ENCODE assay signal across 18 cellular contexts in the genomic region with DNA sequence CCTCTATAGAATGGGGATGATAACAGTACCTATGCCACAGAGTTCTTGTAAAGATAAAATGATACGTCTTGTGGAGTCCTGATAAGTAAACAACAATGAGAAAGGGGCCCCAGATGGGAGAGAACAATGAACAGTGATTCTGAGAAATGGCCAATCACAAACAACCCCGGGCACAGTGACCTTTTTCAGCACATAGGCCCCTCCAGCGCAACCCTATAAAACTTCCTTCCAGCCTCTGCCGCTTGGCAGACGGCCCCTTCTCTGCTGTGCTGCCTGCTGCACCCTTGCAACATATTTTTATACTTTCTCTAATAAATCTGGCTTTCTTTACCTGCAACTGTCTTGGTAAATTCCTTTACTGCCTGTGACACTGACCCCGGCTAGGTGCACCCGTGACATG. TPM values are rescaled to one million over a fixed set of nuclear protein-coding genes. Genes with fewer than 3 reads are reported as not detected.
A peak's percentile ranks its signal among the peaks of the same experiment; 100 is the strongest.
DNase-seq lines count a peak whose midpoint lies in the region; ATAC-seq and TF ChIP-seq lines count a peak whose summit lies in the region.
"Had no signal": no experiment of that assay in that cellular context is flagged by ENCODE, and none has a peak within 500 bp of the region (broad histone marks: within the 10 kb centered on the region; RNA-seq: fewer than 3 reads in every experiment).

No MANE protein-coding gene starts in this region.

- intact Hi-C loops in right lobe of liver (cut with DNase I), result no loop called here

- no peak for ATAC-seq in activated naive CD4-positive, alpha-beta T cell treated with anti-CD3 and anti-CD28 coated beads, Interleukin-2, amount 50 U/mL, for 72 hours
- ATAC-seq in right lobe of liver, result no peak
- ATAC-seq in GM21381 (IDR thresholded peaks at IDR 0.05; ENCODE audit: unreplicated experiment), result no peak
- ATAC-seq: CD8-positive, alpha-beta T cell; GM12878 had no signal

- no peaks in the 10 kb centered on the region for H3K9me3 Mint-ChIP-seq in activated naive CD4-positive, alpha-beta T cell treated with anti-CD3 and anti-CD28 coated beads, Interleukin-2, amount 50 U/mL, for 72 hours
- H3K9me3 Mint-ChIP-seq: CD8-positive, alpha-beta T cell had no signal

- no peaks in the 10 kb centered on the region for H3K36me3 Mint-ChIP-seq in activated naive CD4-positive, alpha-beta T cell treated with anti-CD3 and anti-CD28 coated beads, Interleukin-2, amount 50 U/mL, for 72 hours
- H3K36me3 Mint-ChIP-seq: CD8-positive, alpha-beta T cell had no signal

- no peak overlapping the region for H3K27ac Mint-ChIP-seq in activated naive CD4-positive, alpha-beta T cell treated with anti-CD3 and anti-CD28 coated beads, Interleukin-2, amount 50 U/mL, for 72 hours
- H3K27ac Mint-ChIP-seq: CD8-positive, alpha-beta T cell had no signal

- peak; percentile 72 for DNase-seq in medulla oblongata (ENCODE audit: extremely low spot score)
- peak; percentile 92 for DNase-seq in superior temporal gyrus (ENCODE audit: extremely low spot score)
- DNase-seq in activated naive CD4-positive, alpha-beta T cell treated with anti-CD3 and anti-CD28 coated beads, Interleukin-2, amount 50 U/mL, for 72 hours (ENCODE audit: low spot score in 2 of 2), result no peak
- DNase-seq in right lobe of liver, result no peak
- DNase-seq: Calu3; CD8-positive, alpha-beta T cell; GF-D8; GOT3; KBM-7; NCI-H1105 treated with DMSO at 0.1 percent for 48 hours; NCI-H1694; NCI-H2081 treated with DMSO at 0.1 percent for 48 hours; Right ventricle myocardium superior had no signal

- 84% methylated on average over 5 of the region's 7 CpGs for whole genome bisulfite sequencing in right lobe of liver (ENCODE audit: insufficient coverage, low coverage, low lambda C conversion rate, missing lambda C conversion rate)

- H3K4me1 ChIP-seq in right lobe of liver, result no peaks in the 10 kb centered on the region

- no peaks in the 10 kb centered on the region for H3K27me3 ChIP-seq in right lobe of liver
- H3K27me3 ChIP-seq: BLaER1 treated with 17β-estradiol and CSF1 and Interleukin-3, amounts not matched to agents 10 nM and 100 nM had no signal

- no peaks in the 10 kb centered on the region for H3K36me3 ChIP-seq in right lobe of liver
- H3K36me3 ChIP-seq: BLaER1 treated with 17β-estradiol and CSF1 and Interleukin-3, amounts not matched to agents 10 nM and 100 nM had no signal

- H3K9me3 ChIP-seq in right lobe of liver, result no peaks in the 10 kb centered on the region
- H3K9me3 ChIP-seq: BLaER1 treated with 17β-estradiol and CSF1 and Interleukin-3, amounts not matched to agents 10 nM and 100 nM had no signal

- peak overlapping the region; percentile 71 for H3K27ac ChIP-seq in VCaP
- peak overlapping the region; percentile 72 for H3K27ac ChIP-seq in cingulate gyrus (ENCODE audit: low read depth, low read length)
- H3K27ac ChIP-seq in right lobe of liver, result no peak overlapping the region
- H3K27ac ChIP-seq: BLaER1 treated with 17β-estradiol and CSF1 and Interleukin-3, amounts not matched to agents 10 nM and 100 nM had no signal

- TF ChIP-seq POLR2A in right lobe of liver (IDR thresholded peaks at IDR 0.05), result no peak

- no peak overlapping the region for H3K4me3 ChIP-seq in right lobe of liver
- H3K4me3 ChIP-seq: BLaER1 treated with 17β-estradiol and CSF1 and Interleukin-3, amounts not matched to agents 10 nM and 100 nM; GM12878 had no signal

- TF ChIP-seq CTCF in VCaP (conservative IDR thresholded peaks at IDR 0.05), result no peak
- no peak for TF ChIP-seq CTCF in right lobe of liver (IDR thresholded peaks at IDR 0.05)

RNA-seq across cellular contexts. Expression of gene RCAN1, which starts 8.9 kb away (rescaled TPM):
- total RNA-seq in activated naive CD4-positive, alpha-beta T cell treated with anti-CD3 and anti-CD28 coated beads, Interleukin-2, amount 50 U/mL, for 72 hours, result 1 to 10 TPM; 2.9 to 7.4 TPM
- total RNA-seq in right lobe of liver, result 10 to 100 TPM; 34.3 to 71.0 (median 55.4) TPM

Comparison
In these comparisons a context has a peak if more than half of its experiments do, and no peak if none do; other contexts are left out.
1. H3K27ac ChIP-seq: peak in VCaP (single experiment) and cingulate gyrus (single experiment); none in right lobe of liver (0 of 3).
2. DNase-seq: peak in medulla oblongata (single experiment) and superior temporal gyrus (single experiment); none in activated naive CD4-positive, alpha-beta T cell treated with anti-CD3 and anti-CD28 coated beads, Interleukin-2, amount 50 U/mL, for 72 hours (0 of 2) and right lobe of liver (0 of 3).
3. RNA of gene RCAN1, which starts 8.9 kb away (total RNA-seq): 34.3 to 71.0 TPM in right lobe of liver; 2.9 to 7.4 TPM in activated naive CD4-positive, alpha-beta T cell treated with anti-CD3 and anti-CD28 coated beads, Interleukin-2, amount 50 U/mL, for 72 hours; every median in the first group is over 4 times any median in the second.